In genomic region chr1:223142795-223143759, GRCh38 we compare ENCODE assay signal across 8 cellular contexts. TPM values are rescaled to one million over a fixed set of nuclear protein-coding genes. Genes with fewer than 3 reads are reported as not detected.
DNase-seq lines count a peak whose midpoint lies in the region; ATAC-seq and TF ChIP-seq lines count a peak whose summit lies in the region.

A gene with protein sequence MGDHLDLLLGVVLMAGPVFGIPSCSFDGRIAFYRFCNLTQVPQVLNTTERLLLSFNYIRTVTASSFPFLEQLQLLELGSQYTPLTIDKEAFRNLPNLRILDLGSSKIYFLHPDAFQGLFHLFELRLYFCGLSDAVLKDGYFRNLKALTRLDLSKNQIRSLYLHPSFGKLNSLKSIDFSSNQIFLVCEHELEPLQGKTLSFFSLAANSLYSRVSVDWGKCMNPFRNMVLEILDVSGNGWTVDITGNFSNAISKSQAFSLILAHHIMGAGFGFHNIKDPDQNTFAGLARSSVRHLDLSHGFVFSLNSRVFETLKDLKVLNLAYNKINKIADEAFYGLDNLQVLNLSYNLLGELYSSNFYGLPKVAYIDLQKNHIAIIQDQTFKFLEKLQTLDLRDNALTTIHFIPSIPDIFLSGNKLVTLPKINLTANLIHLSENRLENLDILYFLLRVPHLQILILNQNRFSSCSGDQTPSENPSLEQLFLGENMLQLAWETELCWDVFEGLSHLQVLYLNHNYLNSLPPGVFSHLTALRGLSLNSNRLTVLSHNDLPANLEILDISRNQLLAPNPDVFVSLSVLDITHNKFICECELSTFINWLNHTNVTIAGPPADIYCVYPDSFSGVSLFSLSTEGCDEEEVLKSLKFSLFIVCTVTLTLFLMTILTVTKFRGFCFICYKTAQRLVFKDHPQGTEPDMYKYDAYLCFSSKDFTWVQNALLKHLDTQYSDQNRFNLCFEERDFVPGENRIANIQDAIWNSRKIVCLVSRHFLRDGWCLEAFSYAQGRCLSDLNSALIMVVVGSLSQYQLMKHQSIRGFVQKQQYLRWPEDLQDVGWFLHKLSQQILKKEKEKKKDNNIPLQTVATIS (minus strand): TSS chr1:223143248. CDS start chr1:223113031, 30,217 bp downstream.

- peak within 1 kb of the TSS; percentile 72 for H3K4me3 Mint-ChIP-seq in activated naive CD4-positive, alpha-beta T cell treated with anti-CD3 and anti-CD28 coated beads for 36 hours

- H3K36me3 ChIP-seq in H7 (replicated peaks; ENCODE audit: control insufficient read depth, insufficient read depth, low read length) (no peaks in the 10 kb centered on the region), ovary (no peaks in the 10 kb centered on the region), tibial artery (no peaks in the 10 kb centered on the region)

- no peaks in the 10 kb centered on the region for H3K9me3 ChIP-seq in ovary
- H3K9me3 ChIP-seq in tibial artery, result peaks cover 0 to 3% (median 0%) of the 10 kb centered on the region in 3 donors

- peak; percentile 45 for TF ChIP-seq POLR2A in ovary (IDR thresholded peaks at IDR 0.05)

- H3K27me3 ChIP-seq in H7 (ENCODE audit: control insufficient read depth, insufficient read depth, low read length) (peaks cover 20% of the 10 kb centered on the region), ovary (no peaks in the 10 kb centered on the region), tibial artery (no peaks in the 10 kb centered on the region)

- intact Hi-C loops in activated naive CD4-positive, alpha-beta T cell treated with anti-CD3 and anti-CD28 coated beads for 36 hours (cut with micrococcal nuclease), result loop anchor here (1.0 to 5.0 kb wide), 5 partner anchors 10 to 384 kb away; partner anchors contain the start of gene SUSD4
- intact Hi-C loops in Right ventricle myocardium inferior (cut with DNase I) (loop anchor here (5.0 to 10.0 kb wide), 2 partner anchors 62 to 199 kb away; no protein-coding TSS in a partner anchor), ovary (cut with DNase I) (no loop called here), tibial artery (cut with DNase I; ENCODE audit: low total_unique reads) (no loop called here)

- TF ChIP-seq CTCF in ovary (IDR thresholded peaks at IDR 0.05) (peak; percentile 60 to 84 (median 71)), tibial artery (IDR thresholded peaks at IDR 0.05) (peak; percentile 42 to 69)

- peaks cover 13% of the 10 kb centered on the region for H3K4me1 ChIP-seq in ovary (ENCODE audit: insufficient read depth)
- peaks cover 0 to 24% (median 18%) of the 10 kb centered on the region in 4 donors for H3K4me1 ChIP-seq in tibial artery

- peaks cover 6% of the 10 kb centered on the region for H3K9me3 Mint-ChIP-seq in activated naive CD4-positive, alpha-beta T cell treated with anti-CD3 and anti-CD28 coated beads for 36 hours

- H3K27ac ChIP-seq in ovary, result peak within 1 kb of the TSS; percentile 26 to 75
- peak within 1 kb of the TSS; percentile 57 to 71 for H3K27ac ChIP-seq in tibial artery

- H3K4me3 ChIP-seq in H7 (ENCODE audit: insufficient read depth, low read depth, low read length) (peak within 1 kb of the TSS; percentile 62), ovary (peak within 1 kb of the TSS; percentile 65), tibial artery (peak within 1 kb of the TSS; percentile 63 to 77)

- 2 to 6% (median 3%) methylated on average over 37 to 65 of the region's 65 CpGs for WGBS in ovary, 3 donors

- peak within 1 kb of the TSS; percentile 22 for H3K27ac Mint-ChIP-seq in activated naive CD4-positive, alpha-beta T cell treated with anti-CD3 and anti-CD28 coated beads for 36 hours

- DNase-seq in ELR (ENCODE audit: low read depth) (peak; percentile 77), H7 (peak; percentile 94), M059J (ENCODE audit: low read depth) (peak; percentile 65), SK-N-DZ (ENCODE audit: low spot score) (peak; percentile 75), Right ventricle myocardium inferior (ENCODE audit: missing footprints) (peak; percentile 96), ovary (peak; percentile 90 to 95 (median 92)), tibial artery (peak; percentile 85 to 93)
- peak; percentile 93 for DNase-seq in activated naive CD4-positive, alpha-beta T cell treated with anti-CD3 and anti-CD28 coated beads for 36 hours

- CTCF ChIA-PET in activated naive CD4-positive, alpha-beta T cell treated with anti-CD3 and anti-CD28 coated beads for 36 hours (lab: Charles Lee), result interaction anchor here (0.5 to 3.5 kb wide), 11 partner anchors 10 to 1485 kb away, joined by 3 to 32 read pairs (median 3); partner anchors contain the start of gene SUSD4

- H3K27me3 Mint-ChIP-seq in activated naive CD4-positive, alpha-beta T cell treated with anti-CD3 and anti-CD28 coated beads for 36 hours (ENCODE audit: low read depth), result no peaks in the 10 kb centered on the region

- ATAC-seq in Right ventricle myocardium inferior, result peak; percentile 96

- peaks cover 28% of the 10 kb centered on the region for H3K4me1 Mint-ChIP-seq in activated naive CD4-positive, alpha-beta T cell treated with anti-CD3 and anti-CD28 coated beads for 36 hours (ENCODE audit: low read depth)

- H3K36me3 Mint-ChIP-seq in activated naive CD4-positive, alpha-beta T cell treated with anti-CD3 and anti-CD28 coated beads for 36 hours (ENCODE audit: low read depth), result no peaks in the 10 kb centered on the region

- TF ChIP-seq EP300 in ovary (IDR thresholded peaks at IDR 0.05), result no peak

RNA-seq across cellular contexts. Expression of the gene that starts here (rescaled TPM):
- total RNA-seq in H7 (2014; rRNA removed; shearing (Covaris generic)), result 0.17 and 0.44 TPM in 2 replicates
- 0.10 and 0.49 TPM in 2 replicates for total RNA-seq in M059J (2014; rRNA removed; shearing (Covaris generic))
- polyA plus RNA-seq in SK-N-DZ (2014; cell fraction: cytosol; rRNA removed), result not detected in 2 replicates
- not detected in 2 replicates for polyA plus RNA-seq in SK-N-DZ (2014; cell fraction: nucleus; rRNA removed)
- total RNA-seq in activated naive CD4-positive, alpha-beta T cell treated with anti-CD3 and anti-CD28 coated beads for 36 hours, result under 1 TPM; 0.67 to 0.93 TPM
- total RNA-seq in Right ventricle myocardium inferior (3.1 TPM), ovary (10 to 100 TPM in 6 of 7 donors, 1 to 10 TPM in 1; 7.7 to 38.8 (median 29.3) TPM)
- polyA plus RNA-seq in ovary, result 10 to 100 TPM in 1 of 2 donors, 1 to 10 TPM in 1; 9.9 to 22.3 TPM

Comparison
In these comparisons a context has a peak if more than half of its experiments do, and no peak if none do; other contexts are left out.
1. Peak in every context shown above with its lines: DNase-seq, ATAC-seq, H3K4me3 ChIP-seq and H3K27ac ChIP-seq.
2. Peak in DNase-seq and H3K4me3 ChIP-seq in H7; RNA of the gene not detected or under 1 TPM.
3. Peak in DNase-seq in M059J; RNA of the gene not detected or under 1 TPM.
4. Peak in DNase-seq in activated naive CD4-positive, alpha-beta T cell treated with anti-CD3 and anti-CD28 coated beads for 36 hours; RNA of the gene not detected or under 1 TPM.
5. intact Hi-C loops: an anchor here in activated naive CD4-positive, alpha-beta T cell treated with anti-CD3 and anti-CD28 coated beads for 36 hours (1.0 to 5.0 kb wide) and Right ventricle myocardium inferior (5.0 to 10.0 kb wide); none called in ovary and tibial artery.